Comparison of ENCODE assay signal across 7 cellular contexts in the genomic region with DNA sequence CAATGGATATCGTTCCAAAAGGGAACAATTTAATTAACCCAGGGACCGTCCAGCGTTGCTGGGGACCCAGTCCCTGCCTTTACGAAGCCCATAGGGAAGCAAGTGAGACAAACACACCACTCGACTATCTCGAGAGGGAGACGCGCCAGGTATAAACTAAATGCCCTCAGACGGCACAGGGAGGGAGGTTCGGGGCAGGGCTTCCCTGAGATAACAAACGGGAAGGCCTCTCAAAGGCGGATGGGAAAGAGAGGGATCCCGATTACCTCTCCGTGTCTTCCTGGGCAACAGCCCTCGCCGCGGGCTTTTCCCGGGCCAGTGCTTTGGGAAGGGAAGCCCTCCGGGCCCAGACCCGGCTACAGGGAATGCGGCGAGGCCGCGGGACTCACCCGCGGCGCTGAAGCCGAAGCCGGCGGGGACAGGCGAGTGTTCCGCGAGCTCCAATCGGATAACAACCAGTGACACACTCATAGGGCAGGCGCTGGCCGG. TPM values are rescaled to one million over a fixed set of nuclear protein-coding genes. Genes with fewer than 3 reads are reported as not detected.
DNase-seq lines count a peak whose midpoint lies in the region; ATAC-seq and TF ChIP-seq lines count a peak whose summit lies in the region.

No MANE protein-coding gene starts in this region.

- no peak overlapping the region for H3K4ac ChIP-seq in neuronal stem cell (ENCODE audit: low read length)

- peak overlapping the region; percentile 82 for H3K27ac ChIP-seq in RWPE1
- H3K27ac ChIP-seq in neuronal stem cell (replicated peaks; ENCODE audit: low read length) = peak overlapping the region; percentile 38

- DNase-seq in RWPE1 (ENCODE audit: low spot score) (peak; percentile 52), epithelial cell of proximal tubule (ENCODE audit: low read depth) (no peak), neuronal stem cell (ENCODE audit: low spot score) (no peak), DMS79 (lab: John Stamatoyannopoulos, UW) (no peak)

- peak overlapping the region; percentile 25 for H3K23ac ChIP-seq in neuronal stem cell (ENCODE audit: low read depth, low read length, poor library complexity)

- H3K9ac ChIP-seq in neuronal stem cell (ENCODE audit: low read depth, low read length, poor library complexity) = peak overlapping the region; percentile 83

- no peak for TF ChIP-seq CTCF in RWPE1 (conservative IDR thresholded peaks at IDR 0.05; ENCODE audit: low read depth)
- TF ChIP-seq CTCF in epithelial cell of proximal tubule (conservative IDR thresholded peaks at IDR 0.05; ENCODE audit: low read depth, low read length) = no peak

- CTCF ChIA-PET in RWPE1 (lab: Yijun Ruan, JAX) = no interaction called here

- peaks cover 6 to 7% of the 10 kb centered on the region in 2 donors for H3K4me1 ChIP-seq in neuronal stem cell (ENCODE audit: control insufficient read depth in 2 of 2, insufficient read depth in 1 of 2, low read depth in 1 of 2, low read length in 2 of 2)

- no peak overlapping the region for H2BK12ac ChIP-seq in neuronal stem cell (ENCODE audit: low read length)

- no peak overlapping the region for H4K8ac ChIP-seq in neuronal stem cell (ENCODE audit: low read depth, low read length)

- no peaks in the 10 kb centered on the region for H3K27me3 ChIP-seq in neuronal stem cell (ENCODE audit: control insufficient read depth in 3 of 3, insufficient read depth in 3 of 3, low read depth in 1 of 3, low read length in 3 of 3)

- H2BK5ac ChIP-seq in neuronal stem cell (ENCODE audit: low read length) = no peak overlapping the region

- no peak overlapping the region for H2BK120ac ChIP-seq in neuronal stem cell (ENCODE audit: low read depth, low read length)

- H3K4me2 ChIP-seq in neuronal stem cell (ENCODE audit: insufficient read depth, low read length, poor library complexity, severe bottlenecking) = peak overlapping the region; percentile 80

- peak overlapping the region; percentile 84 for H2AFZ ChIP-seq in neuronal stem cell (ENCODE audit: low read length)

- H2BK15ac ChIP-seq in neuronal stem cell (ENCODE audit: low read length) = no peak overlapping the region

- no CpG with 5 or more reads among the region's 36 CpGs for WGBS in neuronal stem cell (ENCODE audit: extremely low coverage in 2 of 2, insufficient read length in 2 of 2, insufficient replicate concordance in 1 of 2), 2 donors

- peaks cover 11 to 35% of the 10 kb centered on the region in 2 donors for H3K36me3 ChIP-seq in neuronal stem cell (replicated peaks in 1 of 2; ENCODE audit: control insufficient read depth in 2 of 2, insufficient read depth in 2 of 2, low read length in 2 of 2)

- H3K18ac ChIP-seq in neuronal stem cell (ENCODE audit: low read length) = peak overlapping the region; percentile 82

- no peak overlapping the region for H4K91ac ChIP-seq in neuronal stem cell (ENCODE audit: low read depth, low read length, poor library complexity)

- H3K9me3 ChIP-seq in neuronal stem cell (replicated peaks in 1 of 2; ENCODE audit: control insufficient read depth in 2 of 2, insufficient read depth in 1 of 2, low read depth in 1 of 2, low read length in 2 of 2) = no peaks in the 10 kb centered on the region

- peaks cover 10% of the 10 kb centered on the region for H3K79me1 ChIP-seq in neuronal stem cell (ENCODE audit: low read depth, low read length)

- peak overlapping the region; percentile 83 for H2AK5ac ChIP-seq in neuronal stem cell (ENCODE audit: low read depth, low read length)

- ATAC-seq in GM18498 (IDR thresholded peaks at IDR 0.05; ENCODE audit: unreplicated experiment) (peak; percentile 12), HG02642 (IDR thresholded peaks at IDR 0.05; ENCODE audit: poor library complexity, unreplicated experiment) (peak; percentile 8), HG03565 (IDR thresholded peaks at IDR 0.05; ENCODE audit: unreplicated experiment) (no peak)

- H3K14ac ChIP-seq in neuronal stem cell (ENCODE audit: low read length) = no peak overlapping the region

- peak overlapping the region; percentile 98 for H3K4me3 ChIP-seq in epithelial cell of proximal tubule (ENCODE audit: low read depth, low read length)
- peak overlapping the region; percentile 74 to 92 for H3K4me3 ChIP-seq in neuronal stem cell (ENCODE audit: low read length in 2 of 2)

- POLR2A ChIA-PET in RWPE1 (lab: Yijun Ruan, JAX; ENCODE audit: low non-redundant PET) = interaction anchor here (0.6 to 1.9 kb wide), 2 partner anchors 128 to 157 kb away, joined by 3 to 6 read pairs; no protein-coding TSS in a partner anchor

RNA-seq across cellular contexts. Expression of gene BRAP, which starts 0.4 kb away (rescaled TPM):
- 13.7 and 19.9 TPM in 2 replicates for total RNA-seq in epithelial cell of proximal tubule
- polyA plus RNA-seq in neuronal stem cell (2013, experiment 1 of 2) = 13.7 TPM
- 13.7 TPM for polyA plus RNA-seq in neuronal stem cell (2013, experiment 2 of 2)

RNA-seq across cellular contexts. Expression of gene ACAD10, which starts 0.5 kb away (rescaled TPM):
- 11.5 and 15.6 TPM in 2 replicates for total RNA-seq in epithelial cell of proximal tubule
- 16.1 TPM for polyA plus RNA-seq in neuronal stem cell (2013, experiment 1 of 2)
- 15.2 TPM for polyA plus RNA-seq in neuronal stem cell (2013, experiment 2 of 2)
